In the genomic region with DNA sequence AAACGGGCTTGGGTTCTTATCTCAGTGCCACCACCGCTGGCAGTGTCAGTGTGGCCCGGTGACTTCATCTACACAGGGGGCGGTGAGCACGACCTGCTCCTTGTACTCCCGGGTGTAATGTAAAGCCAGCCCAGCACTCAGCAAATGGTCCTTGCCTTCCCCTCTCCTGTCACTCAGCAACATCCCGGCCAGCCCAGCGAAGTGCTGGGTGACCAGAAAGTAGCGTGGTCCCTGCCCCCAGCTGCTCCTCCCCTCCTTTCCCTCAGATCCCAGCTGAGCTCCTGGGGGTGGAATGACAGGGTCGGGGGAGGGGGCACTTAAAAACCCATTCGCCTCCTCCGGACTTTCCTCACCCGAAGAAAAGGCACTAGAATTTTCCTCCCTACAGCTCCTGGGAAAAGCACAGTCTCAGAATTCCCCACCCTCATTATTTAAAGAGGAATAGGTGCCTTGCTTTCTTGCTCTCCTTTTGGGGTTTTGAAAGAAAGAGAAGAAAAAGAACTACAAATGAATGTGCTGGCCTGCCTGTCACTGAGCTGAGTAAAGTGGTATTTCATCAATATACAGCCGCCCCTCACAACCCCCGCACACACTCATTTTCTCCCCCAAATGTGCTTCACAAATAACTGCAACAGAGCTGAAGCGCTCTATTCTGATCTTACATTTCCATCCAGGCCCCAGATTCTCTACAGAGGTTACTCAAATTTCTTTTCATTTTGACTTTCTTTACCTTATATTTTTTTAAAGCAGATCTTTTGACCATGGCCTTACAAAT, we compare ENCODE assay signal across 1 cellular context.
TF ChIP-seq lines count a peak whose summit lies in the region.

No MANE protein-coding gene starts in this region.

TF ChIP-seq in neural cell, 6 proteins besides CTCF, POLR2A, EP300 and RAD21 (continued from another document):
- TF ChIP-seq, protein P1, sequence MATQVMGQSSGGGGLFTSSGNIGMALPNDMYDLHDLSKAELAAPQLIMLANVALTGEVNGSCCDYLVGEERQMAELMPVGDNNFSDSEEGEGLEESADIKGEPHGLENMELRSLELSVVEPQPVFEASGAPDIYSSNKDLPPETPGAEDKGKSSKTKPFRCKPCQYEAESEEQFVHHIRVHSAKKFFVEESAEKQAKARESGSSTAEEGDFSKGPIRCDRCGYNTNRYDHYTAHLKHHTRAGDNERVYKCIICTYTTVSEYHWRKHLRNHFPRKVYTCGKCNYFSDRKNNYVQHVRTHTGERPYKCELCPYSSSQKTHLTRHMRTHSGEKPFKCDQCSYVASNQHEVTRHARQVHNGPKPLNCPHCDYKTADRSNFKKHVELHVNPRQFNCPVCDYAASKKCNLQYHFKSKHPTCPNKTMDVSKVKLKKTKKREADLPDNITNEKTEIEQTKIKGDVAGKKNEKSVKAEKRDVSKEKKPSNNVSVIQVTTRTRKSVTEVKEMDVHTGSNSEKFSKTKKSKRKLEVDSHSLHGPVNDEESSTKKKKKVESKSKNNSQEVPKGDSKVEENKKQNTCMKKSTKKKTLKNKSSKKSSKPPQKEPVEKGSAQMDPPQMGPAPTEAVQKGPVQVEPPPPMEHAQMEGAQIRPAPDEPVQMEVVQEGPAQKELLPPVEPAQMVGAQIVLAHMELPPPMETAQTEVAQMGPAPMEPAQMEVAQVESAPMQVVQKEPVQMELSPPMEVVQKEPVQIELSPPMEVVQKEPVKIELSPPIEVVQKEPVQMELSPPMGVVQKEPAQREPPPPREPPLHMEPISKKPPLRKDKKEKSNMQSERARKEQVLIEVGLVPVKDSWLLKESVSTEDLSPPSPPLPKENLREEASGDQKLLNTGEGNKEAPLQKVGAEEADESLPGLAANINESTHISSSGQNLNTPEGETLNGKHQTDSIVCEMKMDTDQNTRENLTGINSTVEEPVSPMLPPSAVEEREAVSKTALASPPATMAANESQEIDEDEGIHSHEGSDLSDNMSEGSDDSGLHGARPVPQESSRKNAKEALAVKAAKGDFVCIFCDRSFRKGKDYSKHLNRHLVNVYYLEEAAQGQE (IDR thresholded peaks at IDR 0.05; ENCODE audit: borderline replicate concordance) = no peak
- TF ChIP-seq EZH2 (IDR thresholded peaks at IDR 0.05; ENCODE audit: borderline replicate concordance, insufficient read depth, low read length, poor library complexity, severe bottlenecking) = no peak
- no peak for TF ChIP-seq POLR2AphosphoS5 (IDR thresholded peaks at IDR 0.05)
- TF ChIP-seq MXI1 (conservative IDR thresholded peaks at IDR 0.05; ENCODE audit: poor library complexity, severe bottlenecking) = no peak
- no peak for TF ChIP-seq SMC3 (conservative IDR thresholded peaks at IDR 0.05; ENCODE audit: poor library complexity)
